In genomic region chrX:147737690-147738089, GRCh38 we compare ENCODE assay signal across 18 cellular contexts.
DNase-seq lines count a peak whose midpoint lies in the region; ATAC-seq and TF ChIP-seq lines count a peak whose summit lies in the region.
"Had no signal": no experiment of that assay in that cellular context is flagged by ENCODE, and none has a peak within 500 bp of the region (broad histone marks: within the 10 kb centered on the region; RNA-seq: fewer than 3 reads in every experiment).

No MANE protein-coding gene starts in this region.

- no peaks in the 10 kb centered on the region for H3K9me3 ChIP-seq in breast epithelium
- H3K9me3 ChIP-seq: Caco-2 had no signal

- no peaks in the 10 kb centered on the region for H3K36me3 Mint-ChIP-seq in MCF 10A (ENCODE audit: insufficient read depth, unreplicated experiment)
- H3K36me3 Mint-ChIP-seq in activated naive CD8-positive, alpha-beta T cell treated with anti-CD3 and anti-CD28 coated beads for 36 hours, result no peaks in the 10 kb centered on the region

- H3K27me3 Mint-ChIP-seq in MCF 10A (ENCODE audit: insufficient read depth, unreplicated experiment), result no peaks in the 10 kb centered on the region
- H3K27me3 Mint-ChIP-seq in activated naive CD8-positive, alpha-beta T cell treated with anti-CD3 and anti-CD28 coated beads for 36 hours, result no peaks in the 10 kb centered on the region

- no peaks in the 10 kb centered on the region for H3K27me3 ChIP-seq in breast epithelium

- ATAC-seq in HG02798 (IDR thresholded peaks at IDR 0.05; ENCODE audit: poor library complexity, unreplicated experiment) (no peak), GM21447 (IDR thresholded peaks at IDR 0.05; ENCODE audit: unreplicated experiment) (no peak)
- ATAC-seq: HCT116 had no signal

- peaks cover 16% of the 10 kb centered on the region for H3K9me3 Mint-ChIP-seq in MCF 10A (ENCODE audit: unreplicated experiment)
- no peaks in the 10 kb centered on the region for H3K9me3 Mint-ChIP-seq in activated naive CD8-positive, alpha-beta T cell treated with anti-CD3 and anti-CD28 coated beads for 36 hours

- no TSS peak for BruUV-seq in MCF 10A (replicated peaks; lab: Mats Ljungman, UMichigan)

- no peaks in the 10 kb centered on the region for H3K4me1 ChIP-seq in breast epithelium
- H3K4me1 ChIP-seq: Caco-2 had no signal

- POLR2A ChIA-PET in MCF 10A (lab: Yijun Ruan, JAX), result no interaction called here

- H3K4me3 Mint-ChIP-seq in MCF 10A (ENCODE audit: unreplicated experiment), result no peak overlapping the region
- H3K4me3 Mint-ChIP-seq in activated naive CD8-positive, alpha-beta T cell treated with anti-CD3 and anti-CD28 coated beads for 36 hours, result no peak overlapping the region

- DNase-seq in SKM-1 treated with dmso at 0.1 percent for 144 hours (lab: John Stamatoyannopoulos, UW; ENCODE audit: unreplicated experiment) (peak; percentile 1), SKM-1 (lab: John Stamatoyannopoulos, UW; ENCODE audit: unreplicated experiment) (no peak), MCF 10A (ENCODE audit: unreplicated experiment) (peak; percentile 4), breast epithelium (ENCODE audit: low spot score in 2 of 2) (no peak), DMS79 treated with DMSO at 0.1 percent for 48 hours (lab: John Stamatoyannopoulos, UW) (no peak)
- no peak for DNase-seq in activated naive CD8-positive, alpha-beta T cell treated with anti-CD3 and anti-CD28 coated beads for 36 hours
- DNase-seq: Caco-2, GM23248, NCI-H1417, NCI-H1930, NCI-H2171, NCI-H510A, SHP77 treated with DMSO at 0.1 percent for 48 hours had no signal

- intact Hi-C loops in MCF 10A (cut with micrococcal nuclease), result no loop called here
- intact Hi-C loops in breast epithelium (cut with DNase I; ENCODE audit: low total_unique reads), result no loop called here

- peaks cover 15% of the 10 kb centered on the region for H3K4me1 Mint-ChIP-seq in MCF 10A (ENCODE audit: insufficient read depth, unreplicated experiment)
- H3K4me1 Mint-ChIP-seq in activated naive CD8-positive, alpha-beta T cell treated with anti-CD3 and anti-CD28 coated beads for 36 hours, result peaks cover 14% of the 10 kb centered on the region

- H3K36me3 ChIP-seq in breast epithelium, result no peaks in the 10 kb centered on the region

- no peak for TF ChIP-seq POLR2A in breast epithelium (IDR thresholded peaks at IDR 0.05)

- CTCF ChIA-PET in MCF 10A (lab: Yijun Ruan, JAX), result interaction anchor here (0.9 kb wide), 1 partner anchor 10 kb away, joined by 3 read pairs; no protein-coding TSS in a partner anchor

- peak overlapping the region; percentile 55 for H3K27ac Mint-ChIP-seq in MCF 10A (ENCODE audit: low read depth, unreplicated experiment)
- peak overlapping the region; percentile 79 for H3K27ac Mint-ChIP-seq in activated naive CD8-positive, alpha-beta T cell treated with anti-CD3 and anti-CD28 coated beads for 36 hours

- TF ChIP-seq CTCF in MCF 10A (IDR thresholded peaks at IDR 0.05; ENCODE audit: unreplicated experiment), result no peak
- no peak for TF ChIP-seq CTCF in breast epithelium (IDR thresholded peaks at IDR 0.05)

- no peak overlapping the region for H3K4me3 ChIP-seq in breast epithelium
- H3K4me3 ChIP-seq: GM23248 had no signal

- H3K27ac ChIP-seq in breast epithelium, result no peak overlapping the region
- H3K27ac ChIP-seq: 22Rv1, GM23248, KMS-11 had no signal

Comparison
In these comparisons a context has a peak if more than half of its experiments do, and no peak if none do; other contexts are left out.
1. DNase-seq: peak in SKM-1 treated with dmso at 0.1 percent for 144 hours (single experiment) and MCF 10A (single experiment); none in SKM-1 (single experiment), breast epithelium (0 of 2), activated naive CD8-positive, alpha-beta T cell treated with anti-CD3 and anti-CD28 coated beads for 36 hours (single experiment) and DMS79 treated with DMSO at 0.1 percent for 48 hours (single experiment).